20 cellular contexts compared by ENCODE assay signal in genomic region chr7:13312327-13312726, GRCh38.
DNase-seq lines count a peak whose midpoint lies in the region; ATAC-seq, FAIRE-seq and TF ChIP-seq lines count a peak whose summit lies in the region.
"Had no signal": no experiment of that assay in that cellular context is flagged by ENCODE, and none has a peak within 500 bp of the region (broad histone marks: within the 10 kb centered on the region; RNA-seq: fewer than 3 reads in every experiment).

No MANE protein-coding gene starts in this region.

- H3K27me3 ChIP-seq in A673 (replicated peaks; ENCODE audit: insufficient read depth, low read depth, low read length, poor library complexity) (no peaks in the 10 kb centered on the region), DND-41 (ENCODE audit: insufficient read depth, low read length, poor library complexity) (no peaks in the 10 kb centered on the region), H1 (replicated peaks in 1 of 4; ENCODE audit: control insufficient read depth in 3 of 4, extremely low read depth in 1 of 4, insufficient read depth in 3 of 4, low read length in 3 of 4) (no peaks in the 10 kb centered on the region), tibial nerve (no peaks in the 10 kb centered on the region)
- H3K27me3 ChIP-seq: breast epithelium had no signal

- no peaks in the 10 kb centered on the region for H3K23me2 ChIP-seq in H1 (ENCODE audit: low read depth, low read length)

- intact Hi-C loops in A673 (cut with micrococcal nuclease; ENCODE audit: unreplicated experiment) = no loop called here

- H4K91ac ChIP-seq in H1 (replicated peaks; ENCODE audit: insufficient read length, low read length) = no peak overlapping the region

- no peak overlapping the region for H2BK5ac ChIP-seq in H1 (ENCODE audit: low read depth, low read length)

- H3K56ac ChIP-seq in H1 (replicated peaks; ENCODE audit: insufficient read length, low read depth, low read length) = no peak overlapping the region

- ATAC-seq in DND-41 (ENCODE audit: insufficient read depth, low read depth) = no peak
- ATAC-seq: esophagus mucosa; lower lobe of right lung; naive thymus-derived CD4-positive, alpha-beta T cell had no signal

- TF ChIP-seq CTCF in A673 (conservative IDR thresholded peaks at IDR 0.05; ENCODE audit: low read depth, low read length) = no peak
- TF ChIP-seq CTCF in DND-41 (IDR thresholded peaks at IDR 0.05; ENCODE audit: borderline replicate concordance, extremely low read depth, low read length, poor library complexity, severe bottlenecking) = no peak
- no peak for TF ChIP-seq CTCF in H1 (IDR thresholded peaks at IDR 0.05; ENCODE audit: control extremely low read depth in 1 of 3, insufficient read depth in 1 of 3, low read depth in 1 of 3, low read length in 3 of 3)
- no peak for TF ChIP-seq CTCF in chondrocyte (IDR thresholded peaks at IDR 0.05)
- no peak for TF ChIP-seq CTCF in tibial nerve (IDR thresholded peaks at IDR 0.05)

- POLR2A ChIA-PET in A673 (lab: Charles Lee; ENCODE audit: low non-redundant PET) (no interaction called here), H1 (lab: Charles Lee; ENCODE audit: partially characterized antibody) (no interaction called here)

- no peak overlapping the region for H2BK12ac ChIP-seq in H1 (ENCODE audit: low read depth, low read length)

- H3K9me3 ChIP-seq in A673 (ENCODE audit: low read depth, low read length, poor library complexity, severe bottlenecking) (peaks cover 22% of the 10 kb centered on the region), DND-41 (ENCODE audit: insufficient read depth, low read length, severe bottlenecking) (peaks cover 15% of the 10 kb centered on the region), H1 (ENCODE audit: insufficient read depth in 2 of 2, low read depth in 1 of 2, low read length in 1 of 2) (peaks cover 29 to 40% of the 10 kb centered on the region in 2 experiments), tibial nerve (no peaks in the 10 kb centered on the region)
- H3K9me3 ChIP-seq: breast epithelium, lower lobe of right lung had no signal

- no peak overlapping the region for H3K4me3 ChIP-seq in A673 (ENCODE audit: low read depth, low read length, poor library complexity, severe bottlenecking)
- H3K4me3 ChIP-seq in DND-41 (ENCODE audit: low read depth in 1 of 2, low read length in 2 of 2) = no peak overlapping the region
- no peak overlapping the region for H3K4me3 ChIP-seq in H1 (ENCODE audit: extremely low read depth in 1 of 4, insufficient read depth in 2 of 4, low read depth in 3 of 4, low read length in 4 of 4)
- no peak overlapping the region for H3K4me3 ChIP-seq in tibial nerve
- H3K4me3 ChIP-seq: breast epithelium, lower lobe of right lung, skin epidermis had no signal

- no peak overlapping the region for H3K27ac Mint-ChIP-seq in chondrocyte (ENCODE audit: unreplicated experiment)
- H3K27ac Mint-ChIP-seq: dendritic cell treated with granulocyte-macrophage colony-stimulating factor and Interleukin-4, amounts not matched to agents 40 ng/mL and 50 ng/mL, for 4 days; naive thymus-derived CD4-positive, alpha-beta T cell had no signal

- H3K36me3 ChIP-seq in A673 (ENCODE audit: insufficient read depth, low read length, poor library complexity, severe bottlenecking) (no peaks in the 10 kb centered on the region), DND-41 (ENCODE audit: insufficient read depth, low read length) (no peaks in the 10 kb centered on the region), H1 (ENCODE audit: control insufficient read depth in 2 of 4, insufficient read depth in 4 of 4, low read length in 3 of 4) (no peaks in the 10 kb centered on the region; a peak in 2 of 8 replicates), tibial nerve (no peaks in the 10 kb centered on the region)
- H3K36me3 ChIP-seq: breast epithelium, lower lobe of right lung had no signal

- peaks cover 1% of the 10 kb centered on the region for H3K36me3 Mint-ChIP-seq in chondrocyte (ENCODE audit: low read depth)
- H3K36me3 Mint-ChIP-seq: naive thymus-derived CD4-positive, alpha-beta T cell had no signal

- TF ChIP-seq POLR2A in H1 (IDR thresholded peaks at IDR 0.05; ENCODE audit: control extremely low read depth in 1 of 2, low read depth in 2 of 2, low read length in 2 of 2) = no peak
- no peak for TF ChIP-seq POLR2A in tibial nerve (IDR thresholded peaks at IDR 0.05)

- H3K9me3 Mint-ChIP-seq in chondrocyte (ENCODE audit: low read depth) = peaks cover 12% of the 10 kb centered on the region

- TF ChIP-seq EP300 in H1 (IDR thresholded peaks at IDR 0.05; ENCODE audit: borderline replicate concordance in 1 of 2, low read depth in 2 of 2, low read length in 2 of 2) (no peak), tibial nerve (IDR thresholded peaks at IDR 0.05) (no peak)

- 86 to 100% methylated on average over 1 to 5 of the region's 5 CpGs for WGBS in H1 (ENCODE audit: extremely low coverage in 1 of 2, insufficient coverage in 1 of 2, insufficient read length in 1 of 2, insufficient replicate concordance in 2 of 2, low coverage in 1 of 2, low lambda C conversion rate in 2 of 2, missing lambda C conversion rate in 1 of 2), 2 experiments
- 89 to 91% methylated on average over 5 of the region's 5 CpGs for WGBS in tibial nerve, 2 donors

- no peak for FAIRE-seq in H1 (lab: Jason Lieb, UNC)

- H2AFZ ChIP-seq in DND-41 (ENCODE audit: low read depth, low read length) (no peak overlapping the region), H1 (ENCODE audit: low read length) (no peak overlapping the region)

- H3K14ac ChIP-seq in H1 (ENCODE audit: insufficient read length) = no peak overlapping the region

- H3K79me2 ChIP-seq in DND-41 (ENCODE audit: insufficient read depth, low read length) = no peaks in the 10 kb centered on the region
- no peaks in the 10 kb centered on the region for H3K79me2 ChIP-seq in H1 (ENCODE audit: control insufficient read depth in 1 of 2, insufficient read depth in 2 of 2, low read length in 2 of 2)

- H3K27me3 Mint-ChIP-seq in chondrocyte (ENCODE audit: low read depth) = no peaks in the 10 kb centered on the region
- H3K27me3 Mint-ChIP-seq: dendritic cell treated with granulocyte-macrophage colony-stimulating factor and Interleukin-4, amounts not matched to agents 40 ng/mL and 50 ng/mL, for 4 days; naive thymus-derived CD4-positive, alpha-beta T cell had no signal

- no peak overlapping the region for H3K18ac ChIP-seq in H1 (ENCODE audit: extremely low read depth, low read length)

- no peak for TF ChIP-seq RAD21 in H1 (IDR thresholded peaks at IDR 0.05 in 1 of 2, conservative IDR thresholded peaks at IDR 0.05 in 1 of 2; ENCODE audit: low read depth in 2 of 2, low read length in 2 of 2)

- H3K4me2 ChIP-seq in DND-41 (ENCODE audit: insufficient read depth, low read length) = no peak overlapping the region
- H3K4me2 ChIP-seq in H1 (ENCODE audit: insufficient read depth in 1 of 2, low read depth in 2 of 2, low read length in 2 of 2) = no peak overlapping the region

- no peak overlapping the region for H3K23ac ChIP-seq in H1 (ENCODE audit: insufficient read length)

- no peaks in the 10 kb centered on the region for H4K20me1 ChIP-seq in DND-41 (ENCODE audit: insufficient read depth, low read length)
- H4K20me1 ChIP-seq in H1 (replicated peaks in 1 of 2; ENCODE audit: control insufficient read depth in 1 of 2, insufficient read depth in 2 of 2, low read length in 2 of 2) = no peaks in the 10 kb centered on the region

- H2BK15ac ChIP-seq in H1 (ENCODE audit: low read length) = no peak overlapping the region

- no peak overlapping the region for H3K4ac ChIP-seq in H1 (replicated peaks; ENCODE audit: insufficient read length, low read depth, low read length)

- H2BK120ac ChIP-seq in H1 (replicated peaks; ENCODE audit: low read depth, low read length) = no peak overlapping the region

- H3K4me3 Mint-ChIP-seq in chondrocyte (ENCODE audit: unreplicated experiment) = no peak overlapping the region
- H3K4me3 Mint-ChIP-seq: dendritic cell treated with granulocyte-macrophage colony-stimulating factor and Interleukin-4, amounts not matched to agents 40 ng/mL and 50 ng/mL, for 4 days; naive thymus-derived CD4-positive, alpha-beta T cell had no signal

- H3K9ac ChIP-seq in DND-41 (ENCODE audit: low read depth, low read length) (no peak overlapping the region), H1 (replicated peaks in 1 of 4; ENCODE audit: extremely low read depth in 1 of 4, low read depth in 3 of 4, low read length in 3 of 4) (no peak overlapping the region)

- H2BK20ac ChIP-seq in H1 (ENCODE audit: low read length) = no peak overlapping the region

- no peak overlapping the region for H2AK5ac ChIP-seq in H1 (ENCODE audit: low read depth, low read length)

- H4K5ac ChIP-seq in H1 (ENCODE audit: insufficient read length, low read depth, low read length) = no peak overlapping the region

- DNase-seq in A673 (ENCODE audit: low spot score) (peak; percentile 23), DND-41 (peak; percentile 24), NCI-H69 (lab: John Stamatoyannopoulos, UW) (peak; percentile 54), H1 (ENCODE audit: low read depth in 1 of 2, low spot score in 2 of 2) (peak in 1 of 2 experiments; percentile 47), chondrocyte (ENCODE audit: low spot score) (no peak), superior temporal gyrus (ENCODE audit: extremely low spot score) (no peak), tibial nerve (ENCODE audit: low spot score in 2 of 2) (no peak)
- DNase-seq: activated CD8-positive, alpha-beta memory T cell treated with anti-CD3 and anti-CD28 coated beads for 24 hours; H7; lower lobe of right lung; naive thymus-derived CD4-positive, alpha-beta T cell; NCI-H187; NCI-H526 treated with DMSO at 0.1 percent for 48 hours; stimulated activated CD4-positive, alpha-beta T cell treated with anti-CD3 and anti-CD28 coated beads, Interleukin-4, amount 100 ng/mL, for 24 hours; substantia nigra had no signal

- no TSS peak for BruUV-seq in A673 (replicated peaks; lab: Mats Ljungman, UMichigan)

- H4K8ac ChIP-seq in H1 (ENCODE audit: extremely low read depth, insufficient read depth, low read length) = no peak overlapping the region

- no peaks in the 10 kb centered on the region for H3K79me1 ChIP-seq in H1 (ENCODE audit: low read depth, low read length)

- no peaks in the 10 kb centered on the region for H3K4me1 Mint-ChIP-seq in chondrocyte (ENCODE audit: low read depth)
- H3K4me1 Mint-ChIP-seq: naive thymus-derived CD4-positive, alpha-beta T cell had no signal

- CTCF ChIA-PET in A673 (lab: Charles Lee) = no interaction called here
- CTCF ChIA-PET in H1 (lab: Charles Lee; ENCODE audit: partially characterized antibody) = no interaction called here

- H3K27ac ChIP-seq in A673 (ENCODE audit: low read depth, low read length, poor library complexity, severe bottlenecking) (no peak overlapping the region), DND-41 (ENCODE audit: low read length) (no peak overlapping the region), H1 (ENCODE audit: low read depth, low read length) (no peak overlapping the region), tibial nerve (no peak overlapping the region)
- H3K27ac ChIP-seq: breast epithelium, lower lobe of right lung, skin epidermis, VCaP had no signal

- H3K4me1 ChIP-seq in A673 (ENCODE audit: insufficient read depth, low read length, poor library complexity, severe bottlenecking) (no peaks in the 10 kb centered on the region), DND-41 (ENCODE audit: insufficient read depth, low read length) (no peaks in the 10 kb centered on the region), H1 (replicated peaks in 1 of 4; ENCODE audit: control insufficient read depth in 3 of 4, insufficient read depth in 4 of 4, low read length in 3 of 4) (peaks cover 0 to 2% (median 1%) of the 10 kb centered on the region in 4 experiments; a peak in 3 of 7 replicates), tibial nerve (no peaks in the 10 kb centered on the region)
- H3K4me1 ChIP-seq: breast epithelium, lower lobe of right lung had no signal

Comparison
In these comparisons a context has a peak if more than half of its experiments do, and no peak if none do; other contexts are left out.
1. DNase-seq: peak in A673 (single experiment), DND-41 (single experiment) and NCI-H69 (single experiment); none in chondrocyte (single experiment), superior temporal gyrus (single experiment) and tibial nerve (0 of 2).